ENCODE assay signal across 18 cellular contexts in the genomic region with DNA sequence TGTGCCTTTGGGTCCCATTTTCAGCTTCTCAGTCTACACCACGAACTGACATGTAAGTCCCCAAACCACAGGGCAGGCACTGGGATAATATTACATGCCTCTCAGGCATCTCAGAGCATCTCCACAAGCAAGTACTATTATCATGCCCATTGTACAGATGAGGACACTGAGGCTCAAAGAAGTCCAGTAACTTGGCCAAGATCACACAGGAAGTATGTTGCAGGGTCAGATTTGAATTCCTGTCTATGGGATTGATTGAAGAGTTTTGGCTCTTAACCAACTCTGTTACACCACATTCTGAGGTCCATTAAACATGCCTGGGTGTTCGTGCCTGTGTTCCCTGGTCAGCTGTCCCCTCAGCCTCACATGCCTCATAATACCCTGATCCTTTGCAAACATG.
A peak's percentile ranks its signal among the peaks of the same experiment; 100 is the strongest.
DNase-seq lines count a peak whose midpoint lies in the region; ATAC-seq, FAIRE-seq and TF ChIP-seq lines count a peak whose summit lies in the region.
"Had no signal": no experiment of that assay in that cellular context is flagged by ENCODE, and none has a peak within 500 bp of the region (broad histone marks: within the 10 kb centered on the region; RNA-seq: fewer than 3 reads in every experiment).

No MANE protein-coding gene starts in this region.

- intact Hi-C loops in endothelial cell of umbilical vein (cut with micrococcal nuclease): no loop called here
- intact Hi-C loops in right lobe of liver (cut with DNase I): loop anchor here in 1 of 2 donors (10.0 kb wide), 1 partner anchor 128 kb away; no protein-coding TSS in a partner anchor
- intact Hi-C loops in left cardiac atrium (cut with DNase I): no loop called here

- CTCF ChIA-PET in endothelial cell of umbilical vein (lab: Charles Lee): interaction anchor here (1.2 to 1.6 kb wide), 3 partner anchors 30 to 152 kb away, joined by 3 read pairs; no protein-coding TSS in a partner anchor

- peak overlapping the region; percentile 1 for H2BK120ac ChIP-seq in trophoblast cell (ENCODE audit: insufficient read depth, low read length, poor library complexity)

- TF ChIP-seq POLR2A in endothelial cell of umbilical vein (IDR thresholded peaks at IDR 0.05; ENCODE audit: low read depth, low read length) (no peak), right lobe of liver (IDR thresholded peaks at IDR 0.05) (no peak), tibial nerve (IDR thresholded peaks at IDR 0.05) (no peak)

- H3K79me1 ChIP-seq in trophoblast cell (ENCODE audit: low read length): peaks cover 16% of the 10 kb centered on the region

- H4K91ac ChIP-seq in trophoblast cell (ENCODE audit: low read depth, low read length): no peak overlapping the region

- no peaks in the 10 kb centered on the region for H3K9me1 ChIP-seq in endothelial cell of umbilical vein (replicated peaks; ENCODE audit: control insufficient read depth, extremely low read depth, insufficient read depth, low read length)

- no peak for FAIRE-seq in endothelial cell of umbilical vein (lab: Jason Lieb, UNC)
- FAIRE-seq: A204.1, H54 had no signal

- no peak overlapping the region for H2BK5ac ChIP-seq in trophoblast cell (ENCODE audit: low read depth, low read length, poor library complexity)

- no peak overlapping the region for H3K4ac ChIP-seq in trophoblast cell (ENCODE audit: low read depth, low read length)

- H2AFZ ChIP-seq in endothelial cell of umbilical vein (ENCODE audit: low read depth, low read length) (peak overlapping the region; percentile 78), trophoblast cell (ENCODE audit: insufficient read depth, low read length, poor library complexity) (no peak overlapping the region)

- no peak for TF ChIP-seq CTCF in endothelial cell of umbilical vein (IDR thresholded peaks at IDR 0.05; ENCODE audit: extremely low read depth in 1 of 2, insufficient read depth in 1 of 2, low read depth in 1 of 2, low read length in 2 of 2)
- TF ChIP-seq CTCF in right lobe of liver (IDR thresholded peaks at IDR 0.05): no peak
- no peak for TF ChIP-seq CTCF in tibial nerve (IDR thresholded peaks at IDR 0.05)

- H2AK5ac ChIP-seq in trophoblast cell (ENCODE audit: low read length): no peak overlapping the region

- H3K27me3 ChIP-seq in endothelial cell of umbilical vein (ENCODE audit: control insufficient read depth in 2 of 2, insufficient read depth in 2 of 2, low read length in 2 of 2) (no peaks in the 10 kb centered on the region), right lobe of liver (no peaks in the 10 kb centered on the region), trophoblast cell (ENCODE audit: insufficient read depth, low read length) (no peaks in the 10 kb centered on the region), tibial nerve (no peaks in the 10 kb centered on the region)
- H3K27me3 ChIP-seq: Peyer's patch had no signal

- no peak for TF ChIP-seq EP300 in tibial nerve (IDR thresholded peaks at IDR 0.05)

- H3K27ac ChIP-seq in endothelial cell of umbilical vein (ENCODE audit: insufficient read depth, low read depth, low read length): no peak overlapping the region
- peak overlapping the region; percentile 41 to 100 (median 96) for H3K27ac ChIP-seq in right lobe of liver
- H3K27ac ChIP-seq in trophoblast cell (ENCODE audit: low read depth, low read length): no peak overlapping the region
- H3K27ac ChIP-seq in tibial nerve: peak overlapping the region in 3 of 4 donors; percentile 34 to 71 (median 56)

- H3K36me3 ChIP-seq in endothelial cell of umbilical vein (ENCODE audit: control insufficient read depth in 2 of 2, extremely low read depth in 1 of 2, insufficient read depth in 2 of 2, low read length in 2 of 2): no peaks in the 10 kb centered on the region
- no peaks in the 10 kb centered on the region for H3K36me3 ChIP-seq in right lobe of liver
- H3K36me3 ChIP-seq in trophoblast cell (ENCODE audit: control insufficient read depth in 1 of 2, insufficient read depth in 2 of 2, low read length in 2 of 2): no peaks in the 10 kb centered on the region
- no peaks in the 10 kb centered on the region for H3K36me3 ChIP-seq in tibial nerve
- H3K36me3 ChIP-seq: Peyer's patch had no signal

- H4K12ac ChIP-seq in trophoblast cell (ENCODE audit: low read depth, low read length): no peak overlapping the region

- H3K4me1 Mint-ChIP-seq in activated naive CD8-positive, alpha-beta T cell treated with anti-CD3 and anti-CD28 coated beads, Interleukin-2, amount 50 U/mL, for 24 hours: no peaks in the 10 kb centered on the region

- dilution Hi-C loops in endothelial cell of umbilical vein (cut with MboI; ENCODE audit: extremely low pct_ligation_motif_present, low sequenced_read_pairs): no loop called here

- no peaks in the 10 kb centered on the region for H4K20me1 ChIP-seq in endothelial cell of umbilical vein (replicated peaks; ENCODE audit: control insufficient read depth, extremely low read depth, insufficient read depth, low read length)

- H4K8ac ChIP-seq in trophoblast cell (ENCODE audit: low read depth, low read length): no peak overlapping the region

- no peak overlapping the region for H3K4me2 ChIP-seq in endothelial cell of umbilical vein (ENCODE audit: insufficient read depth, low read length)
- H3K4me2 ChIP-seq in trophoblast cell (ENCODE audit: low read length): no peak overlapping the region

- H2BK12ac ChIP-seq in trophoblast cell (ENCODE audit: low read length): no peak overlapping the region

- H3K4me1 ChIP-seq in endothelial cell of umbilical vein (ENCODE audit: control insufficient read depth, extremely low read depth, insufficient read depth, low read length) (peaks cover 14% of the 10 kb centered on the region), right lobe of liver (peaks cover 0 to 59% (median 19%) of the 10 kb centered on the region in 4 donors), trophoblast cell (ENCODE audit: control insufficient read depth in 1 of 2, insufficient read depth in 2 of 2, low read length in 2 of 2) (peaks cover 8 to 15% of the 10 kb centered on the region in 2 experiments), tibial nerve (peaks cover 0 to 47% (median 12%) of the 10 kb centered on the region in 4 donors)

- no peak overlapping the region for H3K27ac Mint-ChIP-seq in activated naive CD8-positive, alpha-beta T cell treated with anti-CD3 and anti-CD28 coated beads, Interleukin-2, amount 50 U/mL, for 24 hours
- H3K27ac Mint-ChIP-seq: B cell, IgD-negative memory B cell had no signal

- no peak overlapping the region for H3K4me3 Mint-ChIP-seq in activated naive CD8-positive, alpha-beta T cell treated with anti-CD3 and anti-CD28 coated beads, Interleukin-2, amount 50 U/mL, for 24 hours
- H3K4me3 Mint-ChIP-seq: B cell, IgD-negative memory B cell had no signal

- H3K9me3 ChIP-seq in endothelial cell of umbilical vein (replicated peaks; ENCODE audit: control insufficient read depth, insufficient read depth, low read length): no peaks in the 10 kb centered on the region
- H3K9me3 ChIP-seq in right lobe of liver: no peaks in the 10 kb centered on the region
- H3K9me3 ChIP-seq in trophoblast cell (ENCODE audit: insufficient read depth, low read depth, low read length): peaks cover under 1% of the 10 kb centered on the region
- no peaks in the 10 kb centered on the region for H3K9me3 ChIP-seq in tibial nerve
- H3K9me3 ChIP-seq: Peyer's patch had no signal

- H3K18ac ChIP-seq in trophoblast cell (ENCODE audit: low read length): no peak overlapping the region

- H3K4me3 ChIP-seq in endothelial cell of umbilical vein (replicated peaks in 1 of 3; ENCODE audit: insufficient read depth in 1 of 3, low read depth in 1 of 3, low read length in 3 of 3) (no peak overlapping the region), right lobe of liver (peak overlapping the region in 2 of 3 donors; percentile 3 to 12), trophoblast cell (ENCODE audit: low read depth, low read length) (no peak overlapping the region), tibial nerve (no peak overlapping the region)
- H3K4me3 ChIP-seq: Peyer's patch had no signal

- no peaks in the 10 kb centered on the region for H3K27me3 Mint-ChIP-seq in activated naive CD8-positive, alpha-beta T cell treated with anti-CD3 and anti-CD28 coated beads, Interleukin-2, amount 50 U/mL, for 24 hours
- H3K27me3 Mint-ChIP-seq: B cell had no signal

- no peak overlapping the region for H3K23ac ChIP-seq in trophoblast cell (ENCODE audit: low read length)

- H3K14ac ChIP-seq in trophoblast cell (ENCODE audit: low read length): no peak overlapping the region

- H3K79me2 ChIP-seq in endothelial cell of umbilical vein (ENCODE audit: control insufficient read depth, insufficient read depth, low read length): no peaks in the 10 kb centered on the region
- peaks cover 5% of the 10 kb centered on the region for H3K79me2 ChIP-seq in trophoblast cell (ENCODE audit: control insufficient read depth, insufficient read depth, low read length, poor library complexity)

- H3K9me3 Mint-ChIP-seq in activated naive CD8-positive, alpha-beta T cell treated with anti-CD3 and anti-CD28 coated beads, Interleukin-2, amount 50 U/mL, for 24 hours: no peaks in the 10 kb centered on the region
- H3K9me3 Mint-ChIP-seq: IgD-negative memory B cell had no signal

- DNase-seq in endothelial cell of umbilical vein (ENCODE audit: low read depth, low spot score) (peak; percentile 16), right lobe of liver (no peak), trophoblast cell (no peak), tibial nerve (ENCODE audit: low spot score in 2 of 2) (no peak), left cardiac atrium (no peak), NCI-H1092 treated with DMSO at 0.1 percent for 48 hours (lab: John Stamatoyannopoulos, UW) (no peak)
- no peak for DNase-seq in activated naive CD8-positive, alpha-beta T cell treated with anti-CD3 and anti-CD28 coated beads, Interleukin-2, amount 50 U/mL, for 24 hours
- DNase-seq: MV-4-11, NCI-H1694 treated with DMSO at 0.1 percent for 48 hours, NCI-H2081 treated with DMSO at 0.1 percent for 48 hours, NCI-H2171 treated with DMSO at 0.1 percent for 48 hours, NCI-H524 treated with DMSO at 0.1 percent for 48 hours, NCI-H82 had no signal

- POLR2A ChIA-PET in endothelial cell of umbilical vein (lab: Charles Lee): interaction anchor here (0.7 kb wide), 1 partner anchor 62 kb away, joined by 3 read pairs; no protein-coding TSS in a partner anchor

- 30% methylated on average over 2 of the region's 2 CpGs for WGBS in right lobe of liver (ENCODE audit: insufficient coverage, low coverage, low lambda C conversion rate, missing lambda C conversion rate)
- WGBS in trophoblast cell (ENCODE audit: extremely low coverage, insufficient coverage, insufficient read length): no CpG with 5 or more reads among the region's 2 CpGs
- whole genome bisulfite sequencing in tibial nerve, 2 donors: 90 to 95% methylated on average over 2 of the region's 2 CpGs

- H3K9ac ChIP-seq in endothelial cell of umbilical vein (replicated peaks; ENCODE audit: extremely low read depth, insufficient read depth, low read length) (no peak overlapping the region), trophoblast cell (ENCODE audit: low read length) (no peak overlapping the region)

- peak in 3 of 4 donors; percentile 1 to 4 (median 3) for ATAC-seq in right lobe of liver
- ATAC-seq in left cardiac atrium: no peak
- ATAC-seq in activated naive CD8-positive, alpha-beta T cell treated with anti-CD3 and anti-CD28 coated beads, Interleukin-2, amount 50 U/mL, for 24 hours: no peak

- no TSS peak for BruUV-seq in endothelial cell of umbilical vein (replicated peaks; lab: Mats Ljungman, UMichigan)

- no peaks in the 10 kb centered on the region for H3K36me3 Mint-ChIP-seq in activated naive CD8-positive, alpha-beta T cell treated with anti-CD3 and anti-CD28 coated beads, Interleukin-2, amount 50 U/mL, for 24 hours (ENCODE audit: low read depth)

Comparison
In these comparisons a context has a peak if more than half of its experiments do, and no peak if none do; other contexts are left out.
1. H3K27ac ChIP-seq: peak in right lobe of liver (3 of 3) and tibial nerve (3 of 4); none in endothelial cell of umbilical vein (single experiment) and trophoblast cell (single experiment).
2. H3K4me3 ChIP-seq: peak in right lobe of liver (2 of 3); none in endothelial cell of umbilical vein (0 of 3), trophoblast cell (single experiment) and tibial nerve (0 of 4).
3. ATAC-seq: peak in right lobe of liver (3 of 4); none in left cardiac atrium (0 of 2) and activated naive CD8-positive, alpha-beta T cell treated with anti-CD3 and anti-CD28 coated beads, Interleukin-2, amount 50 U/mL, for 24 hours (single experiment).